9 cellular contexts compared by ENCODE assay signal in the genomic region with DNA sequence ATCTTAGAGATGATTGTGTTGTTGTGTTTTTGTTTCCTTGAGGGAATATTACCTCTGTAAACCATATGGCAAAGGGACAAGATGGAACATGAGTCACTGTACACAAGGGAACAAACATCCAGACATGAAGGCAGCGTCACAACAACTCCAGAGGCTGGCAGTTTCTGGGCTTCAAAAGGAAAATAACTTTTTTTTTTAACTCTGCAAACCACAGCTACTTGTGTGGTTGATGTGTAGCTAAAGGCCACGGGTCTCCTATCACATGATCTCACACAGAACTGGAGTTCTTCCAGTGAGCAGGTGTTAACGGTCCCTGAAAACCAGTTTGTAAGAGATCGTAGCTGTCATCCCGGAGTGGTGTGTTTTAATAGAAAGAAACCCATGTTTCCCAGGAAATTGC. TPM values are rescaled to one million over a fixed set of nuclear protein-coding genes. Genes with fewer than 3 reads are reported as not detected.
A peak's percentile ranks its signal among the peaks of the same experiment; 100 is the strongest.
DNase-seq lines count a peak whose midpoint lies in the region; ATAC-seq and TF ChIP-seq lines count a peak whose summit lies in the region.
"Had no signal": no experiment of that assay in that cellular context is flagged by ENCODE, and none has a peak within 500 bp of the region (broad histone marks: within the 10 kb centered on the region; RNA-seq: fewer than 3 reads in every experiment).

No MANE protein-coding gene starts in this region.

- no peaks in the 10 kb centered on the region for H3K27me3 ChIP-seq in BLaER1 treated with 17β-estradiol and CSF1 and Interleukin-3, amounts not matched to agents 10 nM and 100 nM
- H3K27me3 ChIP-seq in prostate gland (replicated peaks; ENCODE audit: insufficient read depth) = peaks cover 2% of the 10 kb centered on the region

- TF ChIP-seq CTCF in GM10266 (IDR thresholded peaks at IDR 0.05; ENCODE audit: control insufficient read depth, insufficient read depth, low read depth, missing control alignments) (no peak), prostate gland (IDR thresholded peaks at IDR 0.05) (no peak)

- intact Hi-C loops in prostate gland (cut with DNase I) = no loop called here

- ATAC-seq in GM21825 (IDR thresholded peaks at IDR 0.05; ENCODE audit: unreplicated experiment) (peak; percentile 36), HG02885 (IDR thresholded peaks at IDR 0.05; ENCODE audit: poor library complexity, unreplicated experiment) (no peak)

- no peaks in the 10 kb centered on the region for H3K36me3 ChIP-seq in BLaER1 treated with 17β-estradiol and CSF1 and Interleukin-3, amounts not matched to agents 10 nM and 100 nM
- no peaks in the 10 kb centered on the region for H3K36me3 ChIP-seq in prostate gland

- H3K9ac ChIP-seq in BLaER1 treated with 17β-estradiol and CSF1 and Interleukin-3, amounts not matched to agents 10 nM and 100 nM = peak overlapping the region; percentile 22 to 77 (median 64); a peak in 19 of 22 replicates

- peak; percentile 26 for DNase-seq in T-helper 9 cell
- DNase-seq in effector CD4-positive, alpha-beta T cell = peak; percentile 41
- no peak for DNase-seq in RPMI8226
- no peak for DNase-seq in GM10266 (ENCODE audit: extremely low spot score)
- no peak for DNase-seq in prostate gland (ENCODE audit: low spot score)

- H3K4me2 ChIP-seq in BLaER1 treated with 17β-estradiol and CSF1 and Interleukin-3, amounts not matched to agents 10 nM and 100 nM = peak overlapping the region; percentile 70 to 94 (median 83)

- peak overlapping the region; percentile 8 to 50 (median 30); a peak in 14 of 20 replicates for H3K4me3 ChIP-seq in BLaER1 treated with 17β-estradiol and CSF1 and Interleukin-3, amounts not matched to agents 10 nM and 100 nM
- no peak overlapping the region for H3K4me3 ChIP-seq in prostate gland

- H3K9me3 ChIP-seq in BLaER1 treated with 17β-estradiol and CSF1 and Interleukin-3, amounts not matched to agents 10 nM and 100 nM (replicated peaks in 1 of 11) = peaks cover 4 to 18% (median 11%) of the 10 kb centered on the region in 11 experiments; a peak in 13 of 22 replicates
- no peaks in the 10 kb centered on the region for H3K9me3 ChIP-seq in prostate gland

- H3K27ac ChIP-seq in BLaER1 treated with 17β-estradiol and CSF1 and Interleukin-3, amounts not matched to agents 10 nM and 100 nM = peak overlapping the region; percentile 0 to 85 (median 78); a peak in 20 of 22 replicates
- H3K27ac ChIP-seq in prostate gland = no peak overlapping the region
- H3K27ac ChIP-seq: C4-2B had no signal

- TF ChIP-seq POLR2A in prostate gland (IDR thresholded peaks at IDR 0.05) = no peak

- peaks cover 37 to 92% (median 57%) of the 10 kb centered on the region in 10 experiments for H3K4me1 ChIP-seq in BLaER1 treated with 17β-estradiol and CSF1 and Interleukin-3, amounts not matched to agents 10 nM and 100 nM
- no peaks in the 10 kb centered on the region for H3K4me1 ChIP-seq in prostate gland (replicated peaks)

- H4K20me1 ChIP-seq in BLaER1 treated with 17β-estradiol and CSF1 and Interleukin-3, amounts not matched to agents 10 nM and 100 nM = no peaks in the 10 kb centered on the region

- WGBS in prostate gland = 39% methylated on average over 5 of the region's 5 CpGs

RNA-seq across cellular contexts. Expression of gene HBS1L, which starts 33.2 kb away (rescaled TPM):
- total RNA-seq in prostate gland = 10 to 100 TPM; 54.2 to 72.1 TPM

Comparison
In these comparisons a context has a peak if more than half of its experiments do, and no peak if none do; other contexts are left out.
1. H3K27ac ChIP-seq: peak in BLaER1 treated with 17β-estradiol and CSF1 and Interleukin-3, amounts not matched to agents 10 nM and 100 nM (11 of 11); none in prostate gland (0 of 2).
2. H3K4me3 ChIP-seq: peak in BLaER1 treated with 17β-estradiol and CSF1 and Interleukin-3, amounts not matched to agents 10 nM and 100 nM (10 of 10); none in prostate gland (0 of 2).
3. DNase-seq: peak in T-helper 9 cell (single experiment) and effector CD4-positive, alpha-beta T cell (single experiment); none in RPMI8226 (single experiment), GM10266 (single experiment) and prostate gland (single experiment).